Comparison of ENCODE assay signal across 1 cellular context in the genomic region with DNA sequence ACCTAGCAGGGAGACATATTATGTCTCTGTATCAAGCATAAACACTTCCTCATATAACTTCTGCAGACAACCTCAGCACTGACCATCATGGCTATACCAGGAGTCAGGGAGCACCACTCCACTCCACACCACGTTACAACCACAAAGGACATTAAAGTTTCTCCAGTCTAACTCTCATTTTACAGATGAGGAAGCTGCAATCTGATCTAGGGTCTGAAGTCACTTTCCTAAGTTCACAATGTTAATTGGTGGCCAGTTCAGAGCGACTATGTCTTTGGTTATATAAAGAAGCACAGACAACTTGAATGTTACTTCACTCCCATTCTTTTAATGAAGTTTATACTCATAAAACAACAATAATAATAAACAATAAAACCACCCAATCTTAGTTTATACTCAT.
TF ChIP-seq lines count a peak whose summit lies in the region.

No MANE protein-coding gene starts in this region.

TF ChIP-seq in GM23338, 12 proteins besides CTCF, POLR2A, EP300 and RAD21 (continued from another document):
- TF ChIP-seq CREB1 (CRISPR knock-in tag; IDR thresholded peaks at IDR 0.05; ENCODE audit: low read depth): no peak
